31 cellular contexts compared by ENCODE assay signal in genomic region chr10:90732581-90732980, GRCh38.
"Had no signal": no experiment of that assay in that cellular context is flagged by ENCODE, and none has a peak within 500 bp of the region (broad histone marks: within the 10 kb centered on the region; RNA-seq: fewer than 3 reads in every experiment).

No MANE protein-coding gene starts in this region.

- H3K9me3 ChIP-seq: adrenal gland, body of pancreas, colonic mucosa, esophagus muscularis mucosa, gastrocnemius medialis, heart left ventricle had no signal

- DNase-seq: activated CD4-positive, alpha-beta memory T cell treated with anti-CD3 and anti-CD28 coated beads for 36 hours; activated CD4-positive, alpha-beta T cell treated with anti-CD3 and anti-CD28 coated beads for 36 hours; activated CD4-positive, alpha-beta T cell treated with anti-CD3 and anti-CD28 coated beads, Interleukin-2, amount 10 ng/mL, durations not matched to agents 24 days and 14 days; activated CD4-positive, CD25-positive, alpha-beta regulatory T cell; activated CD4-positive, CD25-positive, alpha-beta regulatory T cell treated with anti-CD3 and anti-CD28 coated beads, Interleukin-2, amount 50 U/mL, for 72 hours; activated CD8-positive, alpha-beta memory T cell treated with anti-CD3 and anti-CD28 coated beads, Interleukin-2, amount 10 ng/mL, durations not matched to agents 7 days and 5 days; activated CD8-positive, alpha-beta memory T cell treated with anti-CD3 and anti-CD28 coated beads, Interleukin-2, amount 50 U/mL, for 4 hours; activated CD8-positive, alpha-beta T cell treated with anti-CD3 and anti-CD28 coated beads, Interleukin-2, amount 10 ng/mL, durations not matched to agents 7 days and 5 days; activated effector memory CD4-positive, alpha-beta T cell treated with anti-CD3 and anti-CD28 coated beads, Interleukin-2, amount 50 U/mL, for 16 hours; activated naive CD4-positive, alpha-beta T cell treated with anti-CD3 and anti-CD28 coated beads for 36 hours; activated naive CD8-positive, alpha-beta T cell treated with anti-CD3 and anti-CD28 coated beads for 36 hours; activated naive CD8-positive, alpha-beta T cell treated with anti-CD3 and anti-CD28 coated beads, Interleukin-2, amount 50 U/mL, for 24 hours; activated T-cell treated with anti-CD3 and anti-CD28 coated beads, Interleukin-2, amount 50 U/mL, for 1 hour; activated T-cell treated with anti-CD3 and anti-CD28 coated beads, Interleukin-2, amount 50 U/mL, for 48 hours; adrenal gland; amygdala; aorta; body of pancreas; caudate nucleus; colonic mucosa; effector memory CD8-positive, alpha-beta T cell; erythroblast; foreskin keratinocyte; gastrocnemius medialis; glutamatergic neuron; heart left ventricle; T-helper 2 cell had no signal

- H3K27me3 Mint-ChIP-seq: activated CD4-positive, alpha-beta T cell treated with anti-CD3 and anti-CD28 coated beads, Interleukin-2, amount 10 ng/mL, durations not matched to agents 24 days and 14 days; activated naive CD4-positive, alpha-beta T cell treated with anti-CD3 and anti-CD28 coated beads, Interleukin-2, amount 50 U/mL, for 24 hours had no signal

- H3K4me3 ChIP-seq: adrenal gland, body of pancreas, colonic mucosa, esophagus muscularis mucosa, gastrocnemius medialis, heart left ventricle had no signal

- H3K4me3 Mint-ChIP-seq: activated CD4-positive, alpha-beta memory T cell treated with anti-CD3 and anti-CD28 coated beads for 36 hours; activated CD4-positive, alpha-beta T cell treated with anti-CD3 and anti-CD28 coated beads for 36 hours; activated CD4-positive, alpha-beta T cell treated with anti-CD3 and anti-CD28 coated beads, Interleukin-2, amount 10 ng/mL, durations not matched to agents 24 days and 14 days; activated CD8-positive, alpha-beta memory T cell treated with anti-CD3 and anti-CD28 coated beads, Interleukin-2, amount 10 ng/mL, durations not matched to agents 7 days and 5 days; activated CD8-positive, alpha-beta T cell treated with anti-CD3 and anti-CD28 coated beads, Interleukin-2, amount 10 ng/mL, durations not matched to agents 7 days and 5 days; activated naive CD4-positive, alpha-beta T cell treated with anti-CD3 and anti-CD28 coated beads for 36 hours; activated naive CD4-positive, alpha-beta T cell treated with anti-CD3 and anti-CD28 coated beads, Interleukin-2, amount 50 U/mL, for 24 hours; activated naive CD8-positive, alpha-beta T cell treated with anti-CD3 and anti-CD28 coated beads for 36 hours; activated naive CD8-positive, alpha-beta T cell treated with anti-CD3 and anti-CD28 coated beads, Interleukin-2, amount 50 U/mL, for 24 hours; activated T-helper 1 cell treated with anti-CD3 and anti-CD28 coated beads, Interleukin-12 subunit alpha, Interleukin-12 subunit beta, Interleukin-2, Interleukin-4 antibody, amounts not matched to agents 30 ng/mL and 10 ng/mL and 1 ng/mL, durations not matched to agents 14 hours and 24 hours and 36 hours; effector memory CD8-positive, alpha-beta T cell had no signal

- H3K4me1 ChIP-seq: adrenal gland, body of pancreas, colonic mucosa, esophagus muscularis mucosa, foreskin keratinocyte, gastrocnemius medialis had no signal

- ATAC-seq: activated CD4-positive, alpha-beta T cell treated with anti-CD3 and anti-CD28 coated beads for 36 hours; activated CD8-positive, alpha-beta memory T cell treated with anti-CD3 and anti-CD28 coated beads, Interleukin-2, amount 10 ng/mL, durations not matched to agents 7 days and 5 days; activated CD8-positive, alpha-beta T cell treated with anti-CD3 and anti-CD28 coated beads, Interleukin-2, amount 10 ng/mL, durations not matched to agents 7 days and 5 days; activated naive CD8-positive, alpha-beta T cell treated with anti-CD3 and anti-CD28 coated beads, Interleukin-2, amount 50 U/mL, for 24 hours; body of pancreas; effector memory CD8-positive, alpha-beta T cell; foreskin keratinocyte; gastrocnemius medialis; heart left ventricle had no signal

- H3K9me3 Mint-ChIP-seq: activated CD4-positive, alpha-beta memory T cell treated with anti-CD3 and anti-CD28 coated beads for 36 hours; activated CD4-positive, alpha-beta T cell treated with anti-CD3 and anti-CD28 coated beads, Interleukin-2, amount 10 ng/mL, durations not matched to agents 24 days and 14 days; activated naive CD4-positive, alpha-beta T cell treated with anti-CD3 and anti-CD28 coated beads for 36 hours; activated naive CD4-positive, alpha-beta T cell treated with anti-CD3 and anti-CD28 coated beads, Interleukin-2, amount 50 U/mL, for 24 hours; activated naive CD8-positive, alpha-beta T cell treated with anti-CD3 and anti-CD28 coated beads for 36 hours; activated naive CD8-positive, alpha-beta T cell treated with anti-CD3 and anti-CD28 coated beads, Interleukin-2, amount 50 U/mL, for 24 hours; activated T-helper 1 cell treated with anti-CD3 and anti-CD28 coated beads, Interleukin-12 subunit alpha, Interleukin-12 subunit beta, Interleukin-2, Interleukin-4 antibody, amounts not matched to agents 30 ng/mL and 10 ng/mL and 1 ng/mL, durations not matched to agents 14 hours and 24 hours and 36 hours; activated T-helper 2 cell treated with anti-CD3 and anti-CD28 coated beads, Interferon-gamma antibody, Interleukin-2, Interleukin-4, amounts not matched to agents 10 μg/mL and 5 μg/mL and 100 μg/mL, durations not matched to agents 14 hours and 24 hours and 36 hours; effector memory CD8-positive, alpha-beta T cell had no signal

- H3K27ac ChIP-seq: adrenal gland, body of pancreas, colonic mucosa, esophagus muscularis mucosa, foreskin keratinocyte, gastrocnemius medialis, heart left ventricle had no signal

- H3K27ac Mint-ChIP-seq: activated CD4-positive, alpha-beta memory T cell treated with anti-CD3 and anti-CD28 coated beads for 36 hours; activated CD4-positive, alpha-beta T cell treated with anti-CD3 and anti-CD28 coated beads for 36 hours; activated CD4-positive, alpha-beta T cell treated with anti-CD3 and anti-CD28 coated beads, Interleukin-2, amount 10 ng/mL, durations not matched to agents 24 days and 14 days; activated CD8-positive, alpha-beta memory T cell treated with anti-CD3 and anti-CD28 coated beads, Interleukin-2, amount 10 ng/mL, durations not matched to agents 7 days and 5 days; activated CD8-positive, alpha-beta T cell treated with anti-CD3 and anti-CD28 coated beads, Interleukin-2, amount 10 ng/mL, durations not matched to agents 7 days and 5 days; activated naive CD4-positive, alpha-beta T cell treated with anti-CD3 and anti-CD28 coated beads for 36 hours; activated naive CD4-positive, alpha-beta T cell treated with anti-CD3 and anti-CD28 coated beads, Interleukin-2, amount 50 U/mL, for 24 hours; activated naive CD8-positive, alpha-beta T cell treated with anti-CD3 and anti-CD28 coated beads for 36 hours; activated naive CD8-positive, alpha-beta T cell treated with anti-CD3 and anti-CD28 coated beads, Interleukin-2, amount 50 U/mL, for 24 hours; activated T-helper 1 cell treated with anti-CD3 and anti-CD28 coated beads, Interleukin-12 subunit alpha, Interleukin-12 subunit beta, Interleukin-2, Interleukin-4 antibody, amounts not matched to agents 30 ng/mL and 10 ng/mL and 1 ng/mL, durations not matched to agents 14 hours and 24 hours and 36 hours; activated T-helper 2 cell treated with anti-CD3 and anti-CD28 coated beads, Interferon-gamma antibody, Interleukin-2, Interleukin-4, amounts not matched to agents 10 μg/mL and 5 μg/mL and 100 μg/mL, durations not matched to agents 14 hours and 24 hours and 36 hours; effector memory CD8-positive, alpha-beta T cell had no signal

- H3K36me3 Mint-ChIP-seq: activated CD4-positive, alpha-beta memory T cell treated with anti-CD3 and anti-CD28 coated beads for 36 hours; activated CD8-positive, alpha-beta memory T cell treated with anti-CD3 and anti-CD28 coated beads, Interleukin-2, amount 10 ng/mL, durations not matched to agents 7 days and 5 days; activated naive CD4-positive, alpha-beta T cell treated with anti-CD3 and anti-CD28 coated beads, Interleukin-2, amount 50 U/mL, for 24 hours; activated naive CD8-positive, alpha-beta T cell treated with anti-CD3 and anti-CD28 coated beads for 36 hours had no signal

- H3K4me1 Mint-ChIP-seq: activated CD4-positive, alpha-beta T cell treated with anti-CD3 and anti-CD28 coated beads for 36 hours; activated CD4-positive, alpha-beta T cell treated with anti-CD3 and anti-CD28 coated beads, Interleukin-2, amount 10 ng/mL, durations not matched to agents 24 days and 14 days; activated CD8-positive, alpha-beta memory T cell treated with anti-CD3 and anti-CD28 coated beads, Interleukin-2, amount 10 ng/mL, durations not matched to agents 7 days and 5 days; activated naive CD4-positive, alpha-beta T cell treated with anti-CD3 and anti-CD28 coated beads, Interleukin-2, amount 50 U/mL, for 24 hours; activated naive CD8-positive, alpha-beta T cell treated with anti-CD3 and anti-CD28 coated beads for 36 hours; activated naive CD8-positive, alpha-beta T cell treated with anti-CD3 and anti-CD28 coated beads, Interleukin-2, amount 50 U/mL, for 24 hours had no signal

- H3K36me3 ChIP-seq: adrenal gland, colonic mucosa, esophagus muscularis mucosa, gastrocnemius medialis, heart left ventricle had no signal

- H3K27me3 ChIP-seq: adrenal gland, body of pancreas, colonic mucosa, esophagus muscularis mucosa, foreskin keratinocyte, gastrocnemius medialis had no signal
